10 cellular contexts compared by ENCODE assay signal in genomic region chr2:109663721-109664120, GRCh38. TPM values are rescaled to one million over a fixed set of nuclear protein-coding genes. Genes with fewer than 3 reads are reported as not detected.
DNase-seq lines count a peak whose midpoint lies in the region; ATAC-seq and TF ChIP-seq lines count a peak whose summit lies in the region.
"Had no signal": no experiment of that assay in that cellular context is flagged by ENCODE, and none has a peak within 500 bp of the region (broad histone marks: within the 10 kb centered on the region; RNA-seq: fewer than 3 reads in every experiment).

No MANE protein-coding gene starts in this region.

- no peaks in the 10 kb centered on the region for H3K27me3 ChIP-seq in ovary
- H3K27me3 ChIP-seq: breast epithelium had no signal

- H3K27ac ChIP-seq in ovary, result no peak overlapping the region

- DNase-seq in Daoy (ENCODE audit: low read depth) (peak; percentile 89), RKO (ENCODE audit: low spot score) (peak; percentile 11), fibroblast of peridontal ligament (ENCODE audit: extremely low read depth) (peak; percentile 75), ovary (peak in 4 of 5 donors; percentile 21 to 65 (median 48)), ACHN (no peak)
- no peak for DNase-seq in stimulated activated CD8-positive, alpha-beta memory T cell treated with anti-CD3 and anti-CD28 coated beads, Interleukin-4, amount 100 ng/mL, for 48 hours
- DNase-seq: naive B cell had no signal

- H3K36me3 ChIP-seq in ovary, result no peaks in the 10 kb centered on the region
- H3K36me3 ChIP-seq: breast epithelium had no signal

- H3K4me1 ChIP-seq in ovary (ENCODE audit: insufficient read depth), result no peaks in the 10 kb centered on the region

- in situ Hi-C loops in ACHN (cut with HindIII; ENCODE audit: low pct_ligation_motif_present, low pct_unique_long_range_greater_than_20kb, low sequenced_read_pairs), result no loop called here

- no peak for TF ChIP-seq POLR2A in ovary (IDR thresholded peaks at IDR 0.05)

- H3K9me3 ChIP-seq in ovary, result no peaks in the 10 kb centered on the region
- H3K9me3 ChIP-seq: breast epithelium had no signal

- no peak for ATAC-seq in GM19463 (IDR thresholded peaks at IDR 0.05; ENCODE audit: unreplicated experiment)
- no peak for ATAC-seq in HG03108 (IDR thresholded peaks at IDR 0.05; ENCODE audit: unreplicated experiment)

- intact Hi-C loops in ovary (cut with DNase I), result no loop called here

- no peak overlapping the region for H3K4me3 ChIP-seq in ovary
- H3K4me3 ChIP-seq: breast epithelium had no signal

- no peak for TF ChIP-seq EP300 in ovary (IDR thresholded peaks at IDR 0.05)

- WGBS in ovary, 3 donors, result 15 to 18% (median 17%) methylated on average over 4 of the region's 4 CpGs

- TF ChIP-seq CTCF in ovary (IDR thresholded peaks at IDR 0.05), result no peak

RNA-seq across cellular contexts. Expression of gene SOWAHC, which starts 49.6 kb away (rescaled TPM):
- 7.1 and 9.0 TPM in 2 replicates for total RNA-seq in Daoy (2014; rRNA removed; shearing (Covaris generic))
- total RNA-seq in ovary, result 10 to 100 TPM; 13.9 to 36.1 (median 17.0) TPM
- 1 to 10 TPM; 9.5 to 9.9 TPM for polyA plus RNA-seq in ovary

RNA-seq across cellular contexts. Expression of gene SEPTIN10, which starts 50.0 kb away (rescaled TPM):
- total RNA-seq in Daoy (2014; rRNA removed; shearing (Covaris generic)), result 42.9 and 56.0 TPM in 2 replicates
- 10 to 100 TPM; 71.6 to 93.8 (median 78.0) TPM for total RNA-seq in ovary
- polyA plus RNA-seq in ovary, result 10 to 100 TPM; 48.9 to 59.0 TPM

Comparison
In these comparisons a context has a peak if more than half of its experiments do, and no peak if none do; other contexts are left out.
1. DNase-seq: peak in Daoy (single experiment), RKO (single experiment), fibroblast of peridontal ligament (single experiment) and ovary (4 of 5); none in ACHN (single experiment) and stimulated activated CD8-positive, alpha-beta memory T cell treated with anti-CD3 and anti-CD28 coated beads, Interleukin-4, amount 100 ng/mL, for 48 hours (single experiment).